Comparison of ENCODE assay signal across 1 cellular context in genomic region chr2:219612605-219613286, GRCh38.
TF ChIP-seq lines count a peak whose summit lies in the region.

No MANE protein-coding gene starts in this region.

TF ChIP-seq in SK-N-SH, 30 proteins besides CTCF, POLR2A, EP300 and RAD21:
- TF ChIP-seq FOXJ3 (CRISPR knock-in tag; IDR thresholded peaks at IDR 0.05) (no peak), NFIC (IDR thresholded peaks at IDR 0.05; ENCODE audit: borderline replicate concordance) (no peak), ZBTB33 (IDR thresholded peaks at IDR 0.05; ENCODE audit: borderline replicate concordance, low read depth) (no peak), FOSL2 (IDR thresholded peaks at IDR 0.05; ENCODE audit: borderline replicate concordance, low read depth) (no peak), CHD2 (IDR thresholded peaks at IDR 0.05; ENCODE audit: low read length, partially characterized antibody) (no peak), RXRA (IDR thresholded peaks at IDR 0.05; ENCODE audit: borderline replicate concordance, low read depth) (no peak), GABPA (IDR thresholded peaks at IDR 0.05; ENCODE audit: low read depth) (no peak), NRF1 (IDR thresholded peaks at IDR 0.05; ENCODE audit: low read depth, low read length) (no peak), MEF2A (IDR thresholded peaks at IDR 0.05; ENCODE audit: borderline replicate concordance, low read depth) (no peak), YY1 (IDR thresholded peaks at IDR 0.05; ENCODE audit: low read depth) (no peak), EZH2phosphoT487 (IDR thresholded peaks at IDR 0.05; ENCODE audit: borderline replicate concordance, low read depth) (no peak), MAX (IDR thresholded peaks at IDR 0.05; ENCODE audit: low read depth) (no peak), TCF12 (IDR thresholded peaks at IDR 0.05) (no peak), MXI1 (IDR thresholded peaks at IDR 0.05; ENCODE audit: low read depth, low read length) (no peak), FOXM1 (IDR thresholded peaks at IDR 0.05; ENCODE audit: low read depth) (no peak), POLR2AphosphoS5 (IDR thresholded peaks at IDR 0.05; ENCODE audit: low read depth, low read length) (no peak), TAF1 (IDR thresholded peaks at IDR 0.05; ENCODE audit: borderline replicate concordance, low read depth, low read length) (no peak), GATA2 (CRISPR knock-in tag; IDR thresholded peaks at IDR 0.05) (no peak)
- TF ChIP-seq, protein P1, sequence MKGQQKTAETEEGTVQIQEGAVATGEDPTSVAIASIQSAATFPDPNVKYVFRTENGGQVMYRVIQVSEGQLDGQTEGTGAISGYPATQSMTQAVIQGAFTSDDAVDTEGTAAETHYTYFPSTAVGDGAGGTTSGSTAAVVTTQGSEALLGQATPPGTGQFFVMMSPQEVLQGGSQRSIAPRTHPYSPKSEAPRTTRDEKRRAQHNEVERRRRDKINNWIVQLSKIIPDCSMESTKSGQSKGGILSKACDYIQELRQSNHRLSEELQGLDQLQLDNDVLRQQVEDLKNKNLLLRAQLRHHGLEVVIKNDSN (IDR thresholded peaks at IDR 0.05; ENCODE audit: borderline replicate concordance, low read depth), result no peak
- TF ChIP-seq, protein P2, sequence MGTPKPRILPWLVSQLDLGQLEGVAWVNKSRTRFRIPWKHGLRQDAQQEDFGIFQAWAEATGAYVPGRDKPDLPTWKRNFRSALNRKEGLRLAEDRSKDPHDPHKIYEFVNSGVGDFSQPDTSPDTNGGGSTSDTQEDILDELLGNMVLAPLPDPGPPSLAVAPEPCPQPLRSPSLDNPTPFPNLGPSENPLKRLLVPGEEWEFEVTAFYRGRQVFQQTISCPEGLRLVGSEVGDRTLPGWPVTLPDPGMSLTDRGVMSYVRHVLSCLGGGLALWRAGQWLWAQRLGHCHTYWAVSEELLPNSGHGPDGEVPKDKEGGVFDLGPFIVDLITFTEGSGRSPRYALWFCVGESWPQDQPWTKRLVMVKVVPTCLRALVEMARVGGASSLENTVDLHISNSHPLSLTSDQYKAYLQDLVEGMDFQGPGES (IDR thresholded peaks at IDR 0.05; ENCODE audit: low read depth, low read length), result no peak
